8 cellular contexts compared by ENCODE assay signal in the genomic region with DNA sequence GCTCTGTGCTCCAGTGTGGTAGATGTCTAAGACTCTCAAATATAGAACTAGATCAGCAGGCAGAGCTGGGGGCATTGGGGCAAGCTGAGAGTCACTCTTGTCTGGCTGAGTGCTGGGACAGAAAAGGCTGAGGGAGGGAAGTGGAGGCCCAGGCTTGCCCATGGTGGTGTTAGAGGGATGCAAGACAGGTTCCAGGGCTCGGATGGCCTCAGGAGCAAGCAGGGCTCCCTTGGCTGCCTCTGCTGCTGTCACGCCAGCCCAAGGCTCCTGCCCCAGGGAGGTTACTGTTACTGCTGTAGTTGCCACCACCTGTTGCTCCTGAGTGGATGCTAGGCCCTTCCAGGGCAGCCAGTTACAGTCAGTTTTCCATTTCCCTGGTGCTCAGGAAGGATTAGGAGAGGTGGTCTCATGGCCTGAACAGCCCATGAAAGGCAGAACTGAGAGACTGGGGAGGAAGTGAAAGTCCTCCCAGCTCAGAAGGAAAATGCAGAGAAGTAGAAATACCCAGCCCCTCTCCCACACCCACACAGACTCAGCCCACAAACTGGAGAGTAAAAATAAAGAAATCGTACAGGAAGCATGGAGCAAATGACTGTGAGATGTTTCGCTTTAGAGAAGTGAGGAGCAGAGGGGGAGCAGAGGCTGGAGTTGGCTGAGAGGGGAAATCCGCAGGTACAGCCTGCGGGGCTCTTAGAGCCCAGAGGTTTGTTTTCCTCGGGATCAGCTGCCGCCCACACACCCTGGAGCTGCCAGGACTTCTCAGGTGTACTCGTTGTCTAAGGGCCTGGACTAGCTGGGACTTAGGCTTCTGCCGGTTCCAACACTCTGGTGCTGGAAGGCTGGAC. TPM values are rescaled to one million over a fixed set of nuclear protein-coding genes. Genes with fewer than 3 reads are reported as not detected.
DNase-seq lines count a peak whose midpoint lies in the region; ATAC-seq lines count a peak whose summit lies in the region.

No MANE protein-coding gene starts in this region.

- no peak overlapping the region for H3K27ac Mint-ChIP-seq in activated CD8-positive, alpha-beta memory T cell treated with anti-CD3 and anti-CD28 coated beads, Interleukin-2, amount 10 ng/mL, durations not matched to agents 7 days and 5 days

- ATAC-seq in activated CD8-positive, alpha-beta memory T cell treated with anti-CD3 and anti-CD28 coated beads, Interleukin-2, amount 10 ng/mL, durations not matched to agents 7 days and 5 days = no peak
- no peak for ATAC-seq in GM19467 (IDR thresholded peaks at IDR 0.05; ENCODE audit: unreplicated experiment)
- ATAC-seq in HG03097 (IDR thresholded peaks at IDR 0.05; ENCODE audit: low FRiP score, unreplicated experiment) = no peak

- peak; percentile 78 for DNase-seq in activated CD8-positive, alpha-beta memory T cell treated with anti-CD3 and anti-CD28 coated beads for 24 hours
- no peak for DNase-seq in activated CD8-positive, alpha-beta memory T cell treated with anti-CD3 and anti-CD28 coated beads, Interleukin-2, amount 10 ng/mL, durations not matched to agents 7 days and 5 days
- peak; percentile 100 for DNase-seq in SIG-M5 treated with dmso at 0.1 percent for 504 hours (lab: John Stamatoyannopoulos, UW; ENCODE audit: unreplicated experiment)
- DNase-seq in pons (ENCODE audit: low spot score) = peak; percentile 82
- DNase-seq in foreskin melanocyte = no peak

- no peaks in the 10 kb centered on the region for H3K36me3 Mint-ChIP-seq in activated CD8-positive, alpha-beta memory T cell treated with anti-CD3 and anti-CD28 coated beads, Interleukin-2, amount 10 ng/mL, durations not matched to agents 7 days and 5 days

- no peak overlapping the region for H3K4me3 Mint-ChIP-seq in activated CD8-positive, alpha-beta memory T cell treated with anti-CD3 and anti-CD28 coated beads, Interleukin-2, amount 10 ng/mL, durations not matched to agents 7 days and 5 days

- H3K27me3 Mint-ChIP-seq in activated CD8-positive, alpha-beta memory T cell treated with anti-CD3 and anti-CD28 coated beads, Interleukin-2, amount 10 ng/mL, durations not matched to agents 7 days and 5 days = peaks cover 46% of the 10 kb centered on the region

- H3K36me3 ChIP-seq in duodenal mucosa (ENCODE audit: control insufficient read depth in 1 of 2, insufficient read depth in 2 of 2, low read length in 2 of 2) = no peaks in the 10 kb centered on the region

- H3K9ac ChIP-seq in duodenal mucosa (ENCODE audit: low read depth in 1 of 2, low read length in 2 of 2) = peak overlapping the region; percentile 92 to 98

- peak overlapping the region; percentile 82 to 89 for H3K4me3 ChIP-seq in duodenal mucosa (ENCODE audit: low read depth in 1 of 2, low read length in 2 of 2)

- H3K27ac ChIP-seq in duodenal mucosa (ENCODE audit: low read depth, low read length) = peak overlapping the region; percentile 90

- H3K4me1 ChIP-seq in duodenal mucosa (ENCODE audit: control insufficient read depth in 1 of 2, insufficient read depth in 2 of 2, low read length in 2 of 2) = peaks cover 58 to 73% of the 10 kb centered on the region in 2 donors

- H3K27me3 ChIP-seq in duodenal mucosa (ENCODE audit: control insufficient read depth in 1 of 2, insufficient read depth in 2 of 2, low read length in 2 of 2) = no peaks in the 10 kb centered on the region

- H3K9me3 Mint-ChIP-seq in activated CD8-positive, alpha-beta memory T cell treated with anti-CD3 and anti-CD28 coated beads, Interleukin-2, amount 10 ng/mL, durations not matched to agents 7 days and 5 days (ENCODE audit: low read depth) = no peaks in the 10 kb centered on the region

- no peaks in the 10 kb centered on the region for H3K9me3 ChIP-seq in duodenal mucosa (ENCODE audit: control insufficient read depth in 1 of 2, low read length in 2 of 2)

- CTCF ChIA-PET in activated CD8-positive, alpha-beta memory T cell treated with anti-CD3 and anti-CD28 coated beads, Interleukin-2, amount 10 ng/mL, durations not matched to agents 7 days and 5 days (lab: Charles Lee) = interaction anchor here (1.2 to 2.2 kb wide), 3 partner anchors 10 to 72 kb away, joined by 3 to 7 read pairs (median 3); no protein-coding TSS in a partner anchor

- peaks cover 59% of the 10 kb centered on the region for H3K4me1 Mint-ChIP-seq in activated CD8-positive, alpha-beta memory T cell treated with anti-CD3 and anti-CD28 coated beads, Interleukin-2, amount 10 ng/mL, durations not matched to agents 7 days and 5 days

RNA-seq across cellular contexts. Expression of a gene that starts 2.1 kb away (rescaled TPM):
- under 1 TPM; 0.53 to 0.66 TPM for total RNA-seq in activated CD8-positive, alpha-beta memory T cell treated with anti-CD3 and anti-CD28 coated beads, Interleukin-2, amount 10 ng/mL, durations not matched to agents 7 days and 5 days

Comparison
In these comparisons a context has a peak if more than half of its experiments do, and no peak if none do; other contexts are left out.
1. DNase-seq: peak in activated CD8-positive, alpha-beta memory T cell treated with anti-CD3 and anti-CD28 coated beads for 24 hours (single experiment), SIG-M5 treated with dmso at 0.1 percent for 504 hours (single experiment) and pons (single experiment); none in activated CD8-positive, alpha-beta memory T cell treated with anti-CD3 and anti-CD28 coated beads, Interleukin-2, amount 10 ng/mL, durations not matched to agents 7 days and 5 days (single experiment) and foreskin melanocyte (single experiment).